ENCODE assay signal across 10 cellular contexts in genomic region chr10:63173468-63174227, GRCh38. TPM values are rescaled to one million over a fixed set of nuclear protein-coding genes. Genes with fewer than 3 reads are reported as not detected.
DNase-seq lines count a peak whose midpoint lies in the region; ATAC-seq and TF ChIP-seq lines count a peak whose summit lies in the region.
"Had no signal": no experiment of that assay in that cellular context is flagged by ENCODE, and none has a peak within 500 bp of the region (broad histone marks: within the 10 kb centered on the region; RNA-seq: fewer than 3 reads in every experiment).

No MANE protein-coding gene starts in this region.

- in situ Hi-C loops in HAP-1 (cut with MboI; ENCODE audit: low sequenced_read_pairs), result no loop called here

- intact Hi-C loops in CD8-positive, alpha-beta T cell (cut with DNase I, micrococcal nuclease), result no loop called here
- intact Hi-C loops in activated B cell treated with CpG ODN at 0.5 μM for 24 hours (cut with micrococcal nuclease), result loop anchor here (1.0 to 5.0 kb wide), 4 partner anchors 34 to 457 kb away; partner anchors contain the start of gene NRBF2

- H3K4me1 Mint-ChIP-seq in CD8-positive, alpha-beta T cell (ENCODE audit: low read depth), result peaks cover 14% of the 10 kb centered on the region
- H3K4me1 Mint-ChIP-seq in activated B cell treated with CpG ODN at 0.5 μM for 24 hours, result peaks cover 48% of the 10 kb centered on the region

- ATAC-seq in CD8-positive, alpha-beta T cell, result no peak
- peak; percentile 90 for ATAC-seq in GM19324 (IDR thresholded peaks at IDR 0.05; ENCODE audit: low FRiP score, unreplicated experiment)
- ATAC-seq in HG03045 (IDR thresholded peaks at IDR 0.05; ENCODE audit: unreplicated experiment), result peak; percentile 95
- ATAC-seq in activated B cell treated with CpG ODN at 0.5 μM for 24 hours (ENCODE audit: low read depth), result peak; percentile 99

- H3K27me3 ChIP-seq in CD8-positive, alpha-beta T cell (ENCODE audit: insufficient read depth, low read length), result no peaks in the 10 kb centered on the region
- no peaks in the 10 kb centered on the region for H3K27me3 ChIP-seq in HAP-1 (ENCODE audit: low read depth)
- H3K27me3 ChIP-seq: heart left ventricle had no signal

- no peak for TF ChIP-seq CTCF in CD8-positive, alpha-beta T cell (IDR thresholded peaks at IDR 0.05)
- no peak for TF ChIP-seq CTCF in activated B cell treated with CpG ODN at 0.5 μM for 24 hours (IDR thresholded peaks at IDR 0.05)

- CTCF ChIA-PET in CD8-positive, alpha-beta T cell (lab: Charles Lee), result interaction anchor here (0.7 to 1.1 kb wide), 3 partner anchors 16 to 548 kb away, joined by 3 to 4 read pairs (median 3); no protein-coding TSS in a partner anchor
- CTCF ChIA-PET in activated B cell treated with CpG ODN at 0.5 μM for 24 hours (lab: Charles Lee), result interaction anchor here (1.4 to 1.5 kb wide), 2 partner anchors 456 to 546 kb away, joined by 5 to 7 read pairs; no protein-coding TSS in a partner anchor

- no peak overlapping the region for H3K27ac ChIP-seq in CD8-positive, alpha-beta T cell (ENCODE audit: low read depth, low read length)

- no peak for DNase-seq in CD8-positive, alpha-beta T cell
- no peak for DNase-seq in activated B cell treated with CpG ODN at 0.5 μM for 24 hours
- no peak for DNase-seq in HAP-1 (ENCODE audit: low spot score in 2 of 2)
- no peak for DNase-seq in NCI-H1417 treated with DMSO at 0.1 percent for 48 hours (lab: John Stamatoyannopoulos, UW)
- no peak for DNase-seq in amniotic stem cell (lab: John Stamatoyannopoulos, UW)
- DNase-seq in SHP77 treated with DMSO at 0.1 percent for 48 hours (lab: John Stamatoyannopoulos, UW), result no peak
- DNase-seq: heart left ventricle, NCI-H1694 treated with DMSO at 0.1 percent for 48 hours had no signal

- no peaks in the 10 kb centered on the region for H3K9me3 Mint-ChIP-seq in CD8-positive, alpha-beta T cell
- no peaks in the 10 kb centered on the region for H3K9me3 Mint-ChIP-seq in activated B cell treated with CpG ODN at 0.5 μM for 24 hours

- POLR2A ChIA-PET in CD8-positive, alpha-beta T cell (lab: Charles Lee), result no interaction called here
- POLR2A ChIA-PET in activated B cell treated with CpG ODN at 0.5 μM for 24 hours (lab: Charles Lee), result interaction anchor here (0.5 to 1.5 kb wide), 4 partner anchors 41 to 580 kb away, joined by 3 to 6 read pairs (median 4); partner anchors contain the start of gene NRBF2

- H3K27me3 Mint-ChIP-seq in CD8-positive, alpha-beta T cell (ENCODE audit: low read depth), result no peaks in the 10 kb centered on the region
- H3K27me3 Mint-ChIP-seq in activated B cell treated with CpG ODN at 0.5 μM for 24 hours, result no peaks in the 10 kb centered on the region

- H3K4me1 ChIP-seq in CD8-positive, alpha-beta T cell (ENCODE audit: insufficient read depth, low read length), result no peaks in the 10 kb centered on the region
- H3K4me1 ChIP-seq in HAP-1, result peaks cover 11% of the 10 kb centered on the region

- H3K9me3 ChIP-seq in CD8-positive, alpha-beta T cell (ENCODE audit: low read length), result no peaks in the 10 kb centered on the region
- no peaks in the 10 kb centered on the region for H3K9me3 ChIP-seq in HAP-1
- H3K9me3 ChIP-seq: heart left ventricle had no signal

- H3K27ac Mint-ChIP-seq in CD8-positive, alpha-beta T cell, result peak overlapping the region; percentile 9
- peak overlapping the region; percentile 82 for H3K27ac Mint-ChIP-seq in activated B cell treated with CpG ODN at 0.5 μM for 24 hours

- H3K4me3 ChIP-seq in CD8-positive, alpha-beta T cell (ENCODE audit: low read depth, low read length), result no peak overlapping the region
- H3K4me3 ChIP-seq in HAP-1, result no peak overlapping the region
- H3K4me3 ChIP-seq: heart left ventricle had no signal

- no peak overlapping the region for H3K4me3 Mint-ChIP-seq in CD8-positive, alpha-beta T cell
- peak overlapping the region; percentile 63 for H3K4me3 Mint-ChIP-seq in activated B cell treated with CpG ODN at 0.5 μM for 24 hours

- peaks cover 37% of the 10 kb centered on the region for H3K36me3 ChIP-seq in CD8-positive, alpha-beta T cell (ENCODE audit: insufficient read depth, low read length)
- H3K36me3 ChIP-seq in HAP-1 (replicated peaks), result peaks cover 10% of the 10 kb centered on the region

- H3K36me3 Mint-ChIP-seq in CD8-positive, alpha-beta T cell, result peaks cover 89% of the 10 kb centered on the region
- H3K36me3 Mint-ChIP-seq in activated B cell treated with CpG ODN at 0.5 μM for 24 hours (ENCODE audit: low read depth), result peaks cover 83% of the 10 kb centered on the region

RNA-seq across cellular contexts. Expression of gene NRBF2, which starts 40.5 kb away (rescaled TPM):
- 10 to 100 TPM; 26.6 to 29.1 TPM for total RNA-seq in CD8-positive, alpha-beta T cell
- total RNA-seq in activated B cell treated with CpG ODN at 0.5 μM for 24 hours, result 23.8 and 26.9 TPM in 2 replicates
